ENCODE assay signal across 23 cellular contexts in genomic region chr2:126436411-126436810, GRCh38.
"Had no signal": no experiment of that assay in that cellular context is flagged by ENCODE, and none has a peak within 500 bp of the region (broad histone marks: within the 10 kb centered on the region; RNA-seq: fewer than 3 reads in every experiment).

No MANE protein-coding gene starts in this region.

- H3K4me1 ChIP-seq: left ventricle myocardium inferior, right atrium auricular region, stomach, suprapubic skin, tibial nerve, uterus had no signal

- H3K27me3 ChIP-seq: ovary, right atrium auricular region, stomach, suprapubic skin, tibial nerve, uterus had no signal

- DNase-seq: hypothalamus; immature natural killer cell; islet precursor cell; left ventricle myocardium inferior; mesendoderm; mucosa of descending colon; naive thymus-derived CD4-positive, alpha-beta T cell; ovary; stimulated activated CD4-positive, alpha-beta T cell treated with anti-CD3 and anti-CD28 coated beads, Interleukin-12 subunit alpha, Interleukin-12 subunit beta, amount 100 ng/mL, for 4 hours; stimulated activated CD4-positive, alpha-beta T cell treated with anti-CD3 and anti-CD28 coated beads, Interleukin-15, amount 100 ng/mL, for 24 hours; stimulated activated CD4-positive, alpha-beta T cell treated with anti-CD3 and anti-CD28 coated beads, Interleukin-2, amount 100 ng/mL, for 24 hours; stimulated activated CD4-positive, alpha-beta T cell treated with anti-CD3 and anti-CD28 coated beads, Interleukin-4, amount 100 ng/mL, for 1 hour; stimulated activated naive B cell treated with anti-CD40 and anti-IgM and Interleukin-4, amounts not matched to agents 10 μg/mL and 1 μg/mL and 100 μg/mL, for 72 hours; stimulated activated naive CD8-positive, alpha-beta T cell treated with anti-CD3 and anti-CD28 coated beads, Interleukin-15, Interleukin-2, amounts not matched to agents 100 U/mL and 50 U/mL, for 24 hours; stomach; uterus had no signal

- H3K9me3 ChIP-seq: left ventricle myocardium inferior, mucosa of descending colon, ovary, right atrium auricular region, stomach, suprapubic skin, tibial nerve, uterus had no signal

- ATAC-seq: mucosa of descending colon; naive thymus-derived CD4-positive, alpha-beta T cell; natural killer cell treated with Interleukin-12 subunit alpha and Interleukin-12 subunit beta and Interleukin-15 and Interleukin-18, amount 100 ng/mL, for 72 hours; sciatic nerve; stimulated activated naive B cell treated with anti-CD40 and anti-IgM and Interleukin-4, amounts not matched to agents 10 μg/mL and 1 μg/mL and 100 μg/mL, for 72 hours; stimulated activated naive CD8-positive, alpha-beta T cell treated with anti-CD3 and anti-CD28 coated beads, Interleukin-15, Interleukin-2, amounts not matched to agents 100 U/mL and 50 U/mL, for 24 hours had no signal

- H3K27ac ChIP-seq: left ventricle myocardium inferior, ovary, right atrium auricular region, skin epidermis, stomach, suprapubic skin, tibial nerve, uterus had no signal

- H3K4me3 ChIP-seq: left ventricle myocardium inferior, lung, mucosa of descending colon, ovary, right atrium auricular region, skin epidermis, stomach, suprapubic skin, tibial nerve, uterus had no signal

- H3K36me3 ChIP-seq: left ventricle myocardium inferior, ovary, right atrium auricular region, stomach, suprapubic skin, tibial nerve, uterus had no signal
